Comparison of ENCODE assay signal across 21 cellular contexts in the genomic region with DNA sequence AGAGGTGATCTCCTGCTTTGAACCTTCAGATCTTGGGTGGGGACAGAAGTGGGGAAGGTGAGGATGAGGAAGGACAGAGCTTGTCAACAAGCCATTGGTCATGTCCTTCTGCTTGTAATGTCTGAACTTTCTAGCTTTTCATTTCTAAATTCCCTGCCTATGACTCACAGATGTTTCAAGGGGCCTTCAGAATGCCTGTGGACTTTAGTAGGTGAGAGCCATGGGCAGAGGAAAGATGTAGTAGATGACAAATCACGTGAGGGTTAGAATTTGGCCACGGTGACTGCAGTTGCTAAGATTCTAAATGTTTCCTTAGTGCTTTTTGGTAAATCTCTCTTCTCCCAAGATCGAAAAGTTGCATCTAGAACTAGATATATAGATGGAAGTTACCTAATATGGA. TPM values are rescaled to one million over a fixed set of nuclear protein-coding genes. Genes with fewer than 3 reads are reported as not detected.
DNase-seq lines count a peak whose midpoint lies in the region; FAIRE-seq and TF ChIP-seq lines count a peak whose summit lies in the region.
"Had no signal": no experiment of that assay in that cellular context is flagged by ENCODE, and none has a peak within 500 bp of the region (broad histone marks: within the 10 kb centered on the region; RNA-seq: fewer than 3 reads in every experiment).

No MANE protein-coding gene starts in this region.

- no peak overlapping the region for H3K9ac ChIP-seq in mammary epithelial cell (ENCODE audit: insufficient read depth, low read length)

- in situ Hi-C loops in mammary epithelial cell (cut with MboI; ENCODE audit: low sequenced_read_pairs in 2 of 2): no loop called here

- no peak overlapping the region for H2AFZ ChIP-seq in mammary epithelial cell (ENCODE audit: low read depth, low read length)

- H3K4me3 Mint-ChIP-seq in CD14-positive monocyte: no peak overlapping the region
- H3K4me3 Mint-ChIP-seq: B cell; effector memory CD8-positive, alpha-beta T cell had no signal

- TF ChIP-seq CTCF in VCaP (conservative IDR thresholded peaks at IDR 0.05): no peak
- TF ChIP-seq CTCF in D721Med (IDR thresholded peaks at IDR 0.05; ENCODE audit: insufficient read depth, missing control alignments): no peak
- TF ChIP-seq CTCF in mammary epithelial cell (conservative IDR thresholded peaks at IDR 0.05 in 1 of 2, IDR thresholded peaks at IDR 0.05 in 1 of 2; ENCODE audit: extremely low read depth in 1 of 2, insufficient read depth in 1 of 2, low read depth in 1 of 2, low read length in 2 of 2): no peak
- TF ChIP-seq CTCF in CD14-positive monocyte (IDR thresholded peaks at IDR 0.05): no peak

- peak overlapping the region; percentile 60 for H3K27ac ChIP-seq in VCaP
- no peak overlapping the region for H3K27ac ChIP-seq in mammary epithelial cell (ENCODE audit: insufficient read depth, low read depth, low read length)
- H3K27ac ChIP-seq: body of pancreas, psoas muscle, thoracic aorta had no signal

- peaks cover 0 to 4% (median 2%) of the 10 kb centered on the region in 7 donors for H3K9me3 Mint-ChIP-seq in CD14-positive monocyte
- H3K9me3 Mint-ChIP-seq: effector memory CD8-positive, alpha-beta T cell had no signal

- peaks cover 4% of the 10 kb centered on the region for H3K4me1 Mint-ChIP-seq in CD14-positive monocyte
- H3K4me1 Mint-ChIP-seq: B cell had no signal

- intact Hi-C loops in mammary epithelial cell (cut with micrococcal nuclease) (no loop called here), CD14-positive monocyte (cut with micrococcal nuclease) (no loop called here)

- H3K4me2 ChIP-seq in mammary epithelial cell (ENCODE audit: insufficient read depth, low read depth, low read length): no peak overlapping the region

- H3K36me3 Mint-ChIP-seq in CD14-positive monocyte: no peaks in the 10 kb centered on the region

- H3K79me2 ChIP-seq in mammary epithelial cell (ENCODE audit: insufficient read depth, low read length): no peaks in the 10 kb centered on the region

- no peaks in the 10 kb centered on the region for H3K36me3 ChIP-seq in mammary epithelial cell (ENCODE audit: insufficient read depth, low read length)
- H3K36me3 ChIP-seq: thoracic aorta had no signal

- H3K4me1 ChIP-seq in mammary epithelial cell (ENCODE audit: insufficient read depth, low read length): no peaks in the 10 kb centered on the region
- H3K4me1 ChIP-seq: body of pancreas, psoas muscle had no signal

- BruUV-seq in mammary epithelial cell (replicated peaks; lab: Mats Ljungman, UMichigan): no TSS peak

- no peak overlapping the region for H3K4me3 ChIP-seq in mammary epithelial cell (replicated peaks in 1 of 3; ENCODE audit: insufficient read depth in 1 of 3, low read depth in 2 of 3, low read length in 3 of 3)
- H3K4me3 ChIP-seq: body of pancreas, GM12878, psoas muscle, thoracic aorta had no signal

- dilution Hi-C loops in mammary epithelial cell (cut with HindIII; ENCODE audit: low sequenced_read_pairs): loop anchor here (5.0 kb wide), 1 partner anchor 69 kb away; no protein-coding TSS in a partner anchor

- WGBS in mammary epithelial cell (ENCODE audit: low coverage, missing lambda C conversion rate): 67% methylated on average over 3 of the region's 3 CpGs

- no peak overlapping the region for H3K27ac Mint-ChIP-seq in CD14-positive monocyte
- H3K27ac Mint-ChIP-seq: activated T-helper 2 cell treated with anti-CD3 and anti-CD28 coated beads, Interferon-gamma antibody, Interleukin-2, Interleukin-4, amounts not matched to agents 10 μg/mL and 5 μg/mL and 100 μg/mL, durations not matched to agents 14 hours and 24 hours and 36 hours; B cell; effector memory CD8-positive, alpha-beta T cell had no signal

- no peak for FAIRE-seq in D721Med (lab: Jason Lieb, UNC)
- FAIRE-seq: GM12878 had no signal

- H4K20me1 ChIP-seq in mammary epithelial cell (ENCODE audit: insufficient read depth, low read length): no peaks in the 10 kb centered on the region

- DNase-seq in AG20443 (ENCODE audit: low spot score) (peak; percentile 60), HS-5 (ENCODE audit: low read depth) (peak; percentile 56), iris pigment epithelial cell (ENCODE audit: low read depth) (peak; percentile 57), D721Med (ENCODE audit: insufficient read length, low spot score) (no peak), mammary epithelial cell (no peak), cortex of kidney (lab: John Stamatoyannopoulos, UW) (no peak), CD14-positive monocyte (ENCODE audit: low spot score) (no peak)
- DNase-seq: activated CD4-positive, alpha-beta T cell treated with anti-CD3 and anti-CD28 coated beads, Interleukin-2, amount 50 U/mL, for 48 hours; body of pancreas; DMS79 treated with DMSO at 0.1 percent for 48 hours; effector memory CD8-positive, alpha-beta T cell; left colon; NCI-H1105; NCI-H2227 treated with DMSO at 0.1 percent for 48 hours; psoas muscle; T-helper 9 cell had no signal

- CTCF ChIA-PET in mammary epithelial cell (lab: Charles Lee; ENCODE audit: low non-redundant PET): no interaction called here

- no peaks in the 10 kb centered on the region for H3K9me3 ChIP-seq in mammary epithelial cell (replicated peaks; ENCODE audit: insufficient read depth, low read length)
- H3K9me3 ChIP-seq: body of pancreas, psoas muscle, thoracic aorta had no signal

- peaks cover 2 to 16% (median 9%) of the 10 kb centered on the region in 3 donors for H3K27me3 Mint-ChIP-seq in CD14-positive monocyte (ENCODE audit: low read depth in 3 of 3)

- no peaks in the 10 kb centered on the region for H3K27me3 ChIP-seq in mammary epithelial cell (ENCODE audit: insufficient read depth, low read length)
- H3K27me3 ChIP-seq: body of pancreas had no signal

RNA-seq across cellular contexts. Expression of a gene that starts 18.7 kb away (rescaled TPM):
- total RNA-seq in mammary epithelial cell: 10 to 100 TPM; 18.1 to 40.2 TPM
- polyA plus RNA-seq in mammary epithelial cell (9.1 TPM), CD14-positive monocyte (10 to 100 TPM; 38.2 to 45.9 TPM)
- 7.5 TPM for polyA minus RNA-seq in mammary epithelial cell

RNA-seq across cellular contexts. Expression of a gene that starts 30.3 kb away (rescaled TPM):
- 10 to 100 TPM; 11.2 to 16.4 TPM for total RNA-seq in mammary epithelial cell
- polyA plus RNA-seq in mammary epithelial cell (4.3 TPM), CD14-positive monocyte (under 1 TPM; 0.04 to 0.46 TPM)
- 9.0 TPM for polyA minus RNA-seq in mammary epithelial cell

Comparison
In these comparisons a context has a peak if more than half of its experiments do, and no peak if none do; other contexts are left out.
1. DNase-seq: peak in AG20443 (single experiment), HS-5 (single experiment) and iris pigment epithelial cell (single experiment); none in D721Med (single experiment), mammary epithelial cell (single experiment), cortex of kidney (single experiment) and CD14-positive monocyte (single experiment).